15 cellular contexts compared by ENCODE assay signal in the genomic region with DNA sequence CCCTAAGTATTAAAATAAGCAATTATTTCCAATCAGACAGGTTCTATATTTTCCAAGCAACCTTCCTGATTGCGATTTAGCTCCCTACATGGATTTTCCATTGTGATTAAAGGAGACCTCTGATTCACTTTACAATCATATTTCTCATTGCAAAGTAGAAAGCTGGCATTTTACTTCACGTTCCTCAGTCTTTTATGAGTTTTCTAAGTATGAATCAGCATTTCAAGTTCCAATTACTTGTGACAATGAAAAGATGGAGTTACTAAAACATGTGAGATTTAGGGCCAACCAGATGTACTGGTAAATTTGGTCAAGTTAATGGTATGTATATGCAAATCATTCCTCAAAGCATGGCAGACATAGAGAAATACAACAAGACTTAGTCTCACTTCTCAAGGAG.
A peak's percentile ranks its signal among the peaks of the same experiment; 100 is the strongest.
DNase-seq lines count a peak whose midpoint lies in the region; ATAC-seq and TF ChIP-seq lines count a peak whose summit lies in the region.
"Had no signal": no experiment of that assay in that cellular context is flagged by ENCODE, and none has a peak within 500 bp of the region (broad histone marks: within the 10 kb centered on the region; RNA-seq: fewer than 3 reads in every experiment).

No MANE protein-coding gene starts in this region.

- DNase-seq in EH (ENCODE audit: low read depth) = peak; percentile 80
- DNase-seq in HFFc6 = peak; percentile 25
- no peak for DNase-seq in posterior cingulate gyrus
- no peak for DNase-seq in HuH-7.5 (ENCODE audit: low spot score)
- no peak for DNase-seq in NCI-H82 treated with DMSO at 0.1 percent for 48 hours (lab: John Stamatoyannopoulos, UW; ENCODE audit: unreplicated experiment)
- DNase-seq in DMS153 (lab: John Stamatoyannopoulos, UW) = no peak
- DNase-seq: ACHN; CD4-positive, alpha-beta memory T cell; DND-41; IMR-90; Kasumi-1; KBM-7 had no signal

- no peaks in the 10 kb centered on the region for H3K27me3 Mint-ChIP-seq in HFFc6 (ENCODE audit: insufficient read depth)
- H3K27me3 Mint-ChIP-seq: B cell; CD4-positive, alpha-beta memory T cell had no signal

- peak overlapping the region; percentile 40 for H3K27ac Mint-ChIP-seq in HFFc6
- H3K27ac Mint-ChIP-seq: B cell; CD4-positive, alpha-beta memory T cell had no signal

- H3K4me1 Mint-ChIP-seq in HFFc6 (ENCODE audit: low read depth) = peaks cover 13% of the 10 kb centered on the region; the same call in 1 of the 2 replicates
- H3K4me1 Mint-ChIP-seq: B cell; CD4-positive, alpha-beta memory T cell had no signal

- H3K36me3 Mint-ChIP-seq in HFFc6 (ENCODE audit: low read depth) = no peaks in the 10 kb centered on the region
- H3K36me3 Mint-ChIP-seq: CD4-positive, alpha-beta memory T cell had no signal

- H3K4me3 Mint-ChIP-seq in HFFc6 = no peak overlapping the region
- H3K4me3 Mint-ChIP-seq: B cell; CD4-positive, alpha-beta memory T cell had no signal

- no peaks in the 10 kb centered on the region for H3K9me3 Mint-ChIP-seq in HFFc6

- no peak for TF ChIP-seq CTCF in HFFc6 (IDR thresholded peaks at IDR 0.05)

- peak; percentile 65 for ATAC-seq in SK-N-SH treated with all-trans-retinoic acid at 6 μM for 48 hours
- ATAC-seq: HCT116 had no signal

- intact Hi-C loops in posterior cingulate gyrus (cut with DNase I) = no loop called here

TF ChIP-seq in SK-N-SH treated with all-trans-retinoic acid at 6 μM for 48 hours, 23 proteins besides CTCF, POLR2A, EP300 and RAD21:
- TF ChIP-seq ZNF8 (CRISPR knock-in tag; IDR thresholded peaks at IDR 0.05) (no peak), PATZ1 (CRISPR knock-in tag; IDR thresholded peaks at IDR 0.05; ENCODE audit: borderline replicate concordance) (no peak), ZFP3 (CRISPR knock-in tag; IDR thresholded peaks at IDR 0.05) (no peak), PPARA (CRISPR knock-in tag; IDR thresholded peaks at IDR 0.05; ENCODE audit: borderline replicate concordance) (no peak), ARNTL (CRISPR knock-in tag; IDR thresholded peaks at IDR 0.05; ENCODE audit: borderline replicate concordance, low read depth) (no peak), CREB5 (CRISPR knock-in tag; IDR thresholded peaks at IDR 0.05; ENCODE audit: low read depth) (no peak), GLIS3 (CRISPR knock-in tag; IDR thresholded peaks at IDR 0.05) (no peak), TCF4 (CRISPR knock-in tag; IDR thresholded peaks at IDR 0.05; ENCODE audit: borderline replicate concordance) (no peak), ZC3H10 (CRISPR knock-in tag; IDR thresholded peaks at IDR 0.05) (no peak), OSR1 (CRISPR knock-in tag; IDR thresholded peaks at IDR 0.05) (no peak)
- TF ChIP-seq, protein P1, sequence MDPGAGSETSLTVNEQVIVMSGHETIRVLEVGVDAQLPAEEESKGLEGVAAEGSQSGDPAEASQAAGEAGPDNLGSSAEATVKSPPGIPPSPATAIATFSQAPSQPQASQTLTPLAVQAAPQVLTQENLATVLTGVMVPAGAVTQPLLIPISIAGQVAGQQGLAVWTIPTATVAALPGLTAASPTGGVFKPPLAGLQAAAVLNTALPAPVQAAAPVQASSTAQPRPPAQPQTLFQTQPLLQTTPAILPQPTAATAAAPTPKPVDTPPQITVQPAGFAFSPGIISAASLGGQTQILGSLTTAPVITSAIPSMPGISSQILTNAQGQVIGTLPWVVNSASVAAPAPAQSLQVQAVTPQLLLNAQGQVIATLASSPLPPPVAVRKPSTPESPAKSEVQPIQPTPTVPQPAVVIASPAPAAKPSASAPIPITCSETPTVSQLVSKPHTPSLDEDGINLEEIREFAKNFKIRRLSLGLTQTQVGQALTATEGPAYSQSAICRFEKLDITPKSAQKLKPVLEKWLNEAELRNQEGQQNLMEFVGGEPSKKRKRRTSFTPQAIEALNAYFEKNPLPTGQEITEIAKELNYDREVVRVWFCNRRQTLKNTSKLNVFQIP (CRISPR knock-in tag; IDR thresholded peaks at IDR 0.05; ENCODE audit: borderline replicate concordance, low read depth) = no peak

Comparison
In these comparisons a context has a peak if more than half of its experiments do, and no peak if none do; other contexts are left out.
1. DNase-seq: peak in EH (single experiment) and HFFc6 (single experiment); none in posterior cingulate gyrus (0 of 10), HuH-7.5 (single experiment), NCI-H82 treated with DMSO at 0.1 percent for 48 hours (single experiment) and DMS153 (single experiment).